Comparison of ENCODE assay signal across 8 cellular contexts in the genomic region with DNA sequence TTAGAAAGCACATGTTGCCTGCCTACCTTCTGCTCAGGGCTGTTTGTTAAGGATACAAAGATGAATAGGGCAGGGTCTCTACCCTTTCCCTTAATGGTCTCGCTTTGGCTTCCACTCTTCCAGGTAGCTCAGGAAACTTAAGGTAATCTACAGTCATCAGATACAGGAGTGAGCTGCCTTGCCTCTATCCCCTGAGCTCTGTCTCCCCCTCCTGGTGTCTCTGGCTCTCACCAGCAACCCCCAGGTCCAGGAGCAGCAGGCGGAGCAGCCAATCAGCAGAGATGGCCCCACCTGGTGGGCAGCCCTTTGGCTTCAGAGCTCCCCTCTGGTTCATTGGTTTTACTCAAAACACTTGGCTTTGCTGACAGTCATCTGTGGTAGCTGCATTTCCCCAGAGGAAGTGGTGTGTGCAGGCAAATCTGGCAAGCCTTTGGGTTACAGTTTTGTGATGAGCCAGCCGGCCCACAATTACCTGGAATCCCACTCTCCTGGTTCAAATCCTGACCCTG. TPM values are rescaled to one million over a fixed set of nuclear protein-coding genes. Genes with fewer than 3 reads are reported as not detected.
DNase-seq lines count a peak whose midpoint lies in the region; TF ChIP-seq lines count a peak whose summit lies in the region.

No MANE protein-coding gene starts in this region.

- DNase-seq in G401 (ENCODE audit: low spot score) (peak; percentile 86), H4 (ENCODE audit: low spot score) (peak; percentile 79), LHCN-M2 (ENCODE audit: low read depth) (peak; percentile 63), RWPE1 (ENCODE audit: low spot score) (peak; percentile 87), fibroblast of villous mesenchyme (ENCODE audit: low read depth) (peak; percentile 77), occipital lobe (lab: John Stamatoyannopoulos, UW) (peak; percentile 60), testis (peak; percentile 80)
- peak; percentile 48 to 60 for DNase-seq in activated T-helper 1 cell treated with anti-CD3 and anti-CD28 coated beads, Interleukin-2, amount 50 U/mL, for 16 hours (ENCODE audit: low read depth in 1 of 2, low spot score in 1 of 2)

- 38 to 41% methylated on average over 3 of the region's 3 CpGs for WGBS in testis, 2 donors

- TF ChIP-seq POLR2A in testis (IDR thresholded peaks at IDR 0.05), result no peak

- intact Hi-C loops in testis (cut with DNase I; ENCODE audit: low total_unique reads), result loop anchor here (5.0 kb wide), 1 partner anchor 161 kb away; no protein-coding TSS in a partner anchor

- POLR2A ChIA-PET in RWPE1 (lab: Yijun Ruan, JAX; ENCODE audit: low non-redundant PET), result no interaction called here

- no peaks in the 10 kb centered on the region for H3K27me3 ChIP-seq in testis

- H3K36me3 ChIP-seq in testis (ENCODE audit: low read depth, missing control alignments), result no peaks in the 10 kb centered on the region

- no peak overlapping the region for H3K27ac ChIP-seq in RWPE1
- H3K27ac ChIP-seq in testis, result no peak overlapping the region

- H3K9me3 ChIP-seq in testis, result no peaks in the 10 kb centered on the region

- H3K4me3 ChIP-seq in fibroblast of villous mesenchyme (ENCODE audit: low read depth, low read length) (no peak overlapping the region), testis (no peak overlapping the region)

- in situ Hi-C loops in G401 (cut with HindIII; ENCODE audit: low sequenced_read_pairs), result loop anchor here (25.0 kb wide), 1 partner anchor 176 kb away; the partner anchor contains the start of genes GORASP1 and TTC21A

- TF ChIP-seq CTCF in RWPE1 (conservative IDR thresholded peaks at IDR 0.05; ENCODE audit: low read depth), result peak; percentile 90
- peak; percentile 97 for TF ChIP-seq CTCF in fibroblast of villous mesenchyme (IDR thresholded peaks at IDR 0.05; ENCODE audit: insufficient read depth, low read depth, low read length)
- TF ChIP-seq CTCF in testis (IDR thresholded peaks at IDR 0.05), result peak; percentile 51 to 72 (median 62)

- CTCF ChIA-PET in RWPE1 (lab: Yijun Ruan, JAX), result interaction anchor here (0.5 to 2.2 kb wide), 21 partner anchors 9 to 837 kb away, joined by 3 to 17 read pairs (median 4); partner anchors contain the start of gene CX3CR1

- no peaks in the 10 kb centered on the region for H3K4me1 ChIP-seq in testis

RNA-seq across cellular contexts. Expression of gene CX3CR1, which starts 8.5 kb away (rescaled TPM):
- total RNA-seq in G401 (2014; rRNA removed; shearing (Covaris generic)), result not detected in 2 replicates
- total RNA-seq in H4 (2014; rRNA removed; shearing (Covaris generic)), result not detected in 2 replicates
- total RNA-seq in LHCN-M2 (2014; rRNA removed) (not detected in 2 replicates), fibroblast of villous mesenchyme (not detected in 2 replicates), occipital lobe (11.4 TPM), testis (1 to 10 TPM; 1.4 to 2.0 TPM)
- polyA plus RNA-seq in LHCN-M2 (2012), result not detected
- polyA plus RNA-seq in testis (ENCODE audit: insufficient read depth, low read depth, low replicate concordance), result 3.5 TPM

RNA-seq across cellular contexts. Expression of gene CCR8, which starts 41.2 kb away (rescaled TPM):
- total RNA-seq in G401 (2014; rRNA removed; shearing (Covaris generic)), result not detected in 2 replicates
- not detected in 2 replicates for total RNA-seq in H4 (2014; rRNA removed; shearing (Covaris generic))
- total RNA-seq in LHCN-M2 (2014; rRNA removed), result not detected in 2 replicates
- polyA plus RNA-seq in LHCN-M2 (2012), result not detected
- total RNA-seq in fibroblast of villous mesenchyme, result not detected in 2 replicates
- total RNA-seq in occipital lobe, result not detected
- not detected for total RNA-seq in testis
- polyA plus RNA-seq in testis (ENCODE audit: insufficient read depth, low read depth, low replicate concordance), result not detected
